In the genomic region with DNA sequence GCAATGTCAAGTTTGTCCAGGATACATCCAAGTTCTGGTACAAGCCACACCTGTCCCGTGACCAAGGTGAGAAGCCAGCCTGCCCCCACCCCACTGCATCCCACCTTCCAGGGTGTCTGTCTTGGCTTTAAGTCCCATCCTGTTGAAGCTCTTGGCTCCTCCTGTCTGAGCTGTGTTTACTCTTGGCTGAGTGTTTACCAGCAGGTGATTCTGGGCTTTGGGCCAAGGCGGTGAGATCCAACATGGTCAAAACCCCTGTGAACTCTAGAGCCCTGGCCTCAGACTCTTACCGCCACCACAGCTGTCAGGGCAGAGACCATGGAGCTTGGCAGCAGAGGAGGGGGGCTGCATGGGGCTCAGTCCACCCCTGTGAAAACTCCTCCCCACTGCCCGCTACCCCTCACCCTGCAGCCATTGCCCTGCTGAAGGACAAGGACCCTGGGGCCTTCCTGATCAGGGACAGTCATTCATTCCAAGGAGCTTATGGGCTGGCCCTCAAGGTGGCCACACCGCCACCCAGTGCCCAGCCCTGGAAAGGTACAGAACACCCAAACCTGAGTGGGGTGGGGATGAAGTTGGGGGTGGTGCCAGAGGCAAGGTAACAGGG, we compare ENCODE assay signal across 1 cellular context.
TF ChIP-seq lines count a peak whose summit lies in the region.

No MANE protein-coding gene starts in this region.

TF ChIP-seq in HEK293, 187 proteins besides CTCF, POLR2A, EP300 and RAD21 (continued from another document):
- TF ChIP-seq KLF9 (tag by site-specific recombination; IDR thresholded peaks at IDR 0.05; ENCODE audit: low read depth) (no peak), ZNF626 (tag by site-specific recombination; IDR thresholded peaks at IDR 0.05) (no peak), ZFP41 (tag by site-specific recombination; IDR thresholded peaks at IDR 0.05; ENCODE audit: borderline replicate concordance) (no peak), ZNF169 (tag by site-specific recombination; IDR thresholded peaks at IDR 0.05) (no peak), ZNF664 (tag by site-specific recombination; IDR thresholded peaks at IDR 0.05) (no peak), YY2 (tag by site-specific recombination; IDR thresholded peaks at IDR 0.05) (no peak), SALL2 (tag by site-specific recombination; IDR thresholded peaks at IDR 0.05; ENCODE audit: borderline replicate concordance) (no peak), ZIC2 (tag by site-specific recombination; IDR thresholded peaks at IDR 0.05) (peak; percentile 87), ZNF473 (tag by site-specific recombination; IDR thresholded peaks at IDR 0.05) (no peak), ZNF623 (tag by site-specific recombination; IDR thresholded peaks at IDR 0.05) (no peak), ZNF121 (tag by site-specific recombination; IDR thresholded peaks at IDR 0.05) (no peak), ZNF48 (tag by site-specific recombination; IDR thresholded peaks at IDR 0.05) (no peak), BCL6B (tag by site-specific recombination; IDR thresholded peaks at IDR 0.05) (no peak), ZBTB17 (tag by site-specific recombination; IDR thresholded peaks at IDR 0.05) (peak; percentile 28), SCRT2 (tag by site-specific recombination; IDR thresholded peaks at IDR 0.05) (peak; percentile 79), OSR2 (tag by site-specific recombination; IDR thresholded peaks at IDR 0.05) (no peak), GFI1B (tag by site-specific recombination; IDR thresholded peaks at IDR 0.05) (no peak), ZNF23 (tag by site-specific recombination; IDR thresholded peaks at IDR 0.05; ENCODE audit: borderline replicate concordance) (no peak), ZNF488 (tag by site-specific recombination; IDR thresholded peaks at IDR 0.05) (no peak), ZNF239 (tag by site-specific recombination; IDR thresholded peaks at IDR 0.05) (no peak), ZNF76 (tag by site-specific recombination; IDR thresholded peaks at IDR 0.05; ENCODE audit: borderline replicate concordance, low read depth) (no peak), TCF7L2 (IDR thresholded peaks at IDR 0.05; ENCODE audit: borderline replicate concordance, low read depth, low read length) (no peak), ZNF350 (tag by site-specific recombination; IDR thresholded peaks at IDR 0.05) (no peak), INSM2 (tag by site-specific recombination; IDR thresholded peaks at IDR 0.05) (no peak), ZNF548 (tag by site-specific recombination; IDR thresholded peaks at IDR 0.05) (no peak), ZNF280D (tag by site-specific recombination; IDR thresholded peaks at IDR 0.05) (no peak), GLIS2 (tag by site-specific recombination; IDR thresholded peaks at IDR 0.05) (peak; percentile 15; the same call in 1 of the 2 replicates)
- TF ChIP-seq, protein P1, sequence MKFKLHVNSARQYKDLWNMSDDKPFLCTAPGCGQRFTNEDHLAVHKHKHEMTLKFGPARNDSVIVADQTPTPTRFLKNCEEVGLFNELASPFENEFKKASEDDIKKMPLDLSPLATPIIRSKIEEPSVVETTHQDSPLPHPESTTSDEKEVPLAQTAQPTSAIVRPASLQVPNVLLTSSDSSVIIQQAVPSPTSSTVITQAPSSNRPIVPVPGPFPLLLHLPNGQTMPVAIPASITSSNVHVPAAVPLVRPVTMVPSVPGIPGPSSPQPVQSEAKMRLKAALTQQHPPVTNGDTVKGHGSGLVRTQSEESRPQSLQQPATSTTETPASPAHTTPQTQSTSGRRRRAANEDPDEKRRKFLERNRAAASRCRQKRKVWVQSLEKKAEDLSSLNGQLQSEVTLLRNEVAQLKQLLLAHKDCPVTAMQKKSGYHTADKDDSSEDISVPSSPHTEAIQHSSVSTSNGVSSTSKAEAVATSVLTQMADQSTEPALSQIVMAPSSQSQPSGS (tag by site-specific recombination; IDR thresholded peaks at IDR 0.05; ENCODE audit: low read depth) = no peak
- TF ChIP-seq, protein P2, sequence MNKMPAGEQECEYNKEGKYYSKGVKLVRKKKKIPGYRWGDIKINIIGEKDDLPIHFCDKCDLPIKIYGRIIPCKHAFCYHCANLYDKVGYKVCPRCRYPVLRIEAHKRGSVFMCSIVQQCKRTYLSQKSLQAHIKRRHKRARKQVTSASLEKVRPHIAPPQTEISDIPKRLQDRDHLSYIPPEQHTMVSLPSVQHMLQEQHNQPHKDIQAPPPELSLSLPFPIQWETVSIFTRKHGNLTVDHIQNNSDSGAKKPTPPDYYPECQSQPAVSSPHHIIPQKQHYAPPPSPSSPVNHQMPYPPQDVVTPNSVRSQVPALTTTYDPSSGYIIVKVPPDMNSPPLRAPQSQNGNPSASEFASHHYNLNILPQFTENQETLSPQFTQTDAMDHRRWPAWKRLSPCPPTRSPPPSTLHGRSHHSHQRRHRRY (tag by site-specific recombination; IDR thresholded peaks at IDR 0.05) = no peak
- TF ChIP-seq, protein P3, sequence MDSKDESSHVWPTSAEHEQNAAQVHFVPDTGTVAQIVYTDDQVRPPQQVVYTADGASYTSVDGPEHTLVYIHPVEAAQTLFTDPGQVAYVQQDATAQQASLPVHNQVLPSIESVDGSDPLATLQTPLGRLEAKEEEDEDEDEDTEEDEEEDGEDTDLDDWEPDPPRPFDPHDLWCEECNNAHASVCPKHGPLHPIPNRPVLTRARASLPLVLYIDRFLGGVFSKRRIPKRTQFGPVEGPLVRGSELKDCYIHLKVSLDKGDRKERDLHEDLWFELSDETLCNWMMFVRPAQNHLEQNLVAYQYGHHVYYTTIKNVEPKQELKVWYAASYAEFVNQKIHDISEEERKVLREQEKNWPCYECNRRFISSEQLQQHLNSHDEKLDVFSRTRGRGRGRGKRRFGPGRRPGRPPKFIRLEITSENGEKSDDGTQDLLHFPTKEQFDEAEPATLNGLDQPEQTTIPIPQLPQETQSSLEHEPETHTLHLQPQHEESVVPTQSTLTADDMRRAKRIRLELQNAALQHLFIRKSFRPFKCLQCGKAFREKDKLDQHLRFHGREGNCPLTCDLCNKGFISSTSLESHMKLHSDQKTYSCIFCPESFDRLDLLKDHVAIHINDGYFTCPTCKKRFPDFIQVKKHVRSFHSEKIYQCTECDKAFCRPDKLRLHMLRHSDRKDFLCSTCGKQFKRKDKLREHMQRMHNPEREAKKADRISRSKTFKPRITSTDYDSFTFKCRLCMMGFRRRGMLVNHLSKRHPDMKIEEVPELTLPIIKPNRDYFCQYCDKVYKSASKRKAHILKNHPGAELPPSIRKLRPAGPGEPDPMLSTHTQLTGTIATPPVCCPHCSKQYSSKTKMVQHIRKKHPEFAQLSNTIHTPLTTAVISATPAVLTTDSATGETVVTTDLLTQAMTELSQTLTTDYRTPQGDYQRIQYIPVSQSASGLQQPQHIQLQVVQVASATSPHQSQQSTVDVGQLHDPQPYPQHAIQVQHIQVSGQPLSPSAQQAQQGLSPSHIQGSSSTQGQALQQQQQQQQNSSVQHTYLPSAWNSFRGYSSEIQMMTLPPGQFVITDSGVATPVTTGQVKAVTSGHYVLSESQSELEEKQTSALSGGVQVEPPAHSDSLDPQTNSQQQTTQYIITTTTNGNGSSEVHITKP (tag by site-specific recombination; IDR thresholded peaks at IDR 0.05) = peak; percentile 29
- TF ChIP-seq, protein P4, sequence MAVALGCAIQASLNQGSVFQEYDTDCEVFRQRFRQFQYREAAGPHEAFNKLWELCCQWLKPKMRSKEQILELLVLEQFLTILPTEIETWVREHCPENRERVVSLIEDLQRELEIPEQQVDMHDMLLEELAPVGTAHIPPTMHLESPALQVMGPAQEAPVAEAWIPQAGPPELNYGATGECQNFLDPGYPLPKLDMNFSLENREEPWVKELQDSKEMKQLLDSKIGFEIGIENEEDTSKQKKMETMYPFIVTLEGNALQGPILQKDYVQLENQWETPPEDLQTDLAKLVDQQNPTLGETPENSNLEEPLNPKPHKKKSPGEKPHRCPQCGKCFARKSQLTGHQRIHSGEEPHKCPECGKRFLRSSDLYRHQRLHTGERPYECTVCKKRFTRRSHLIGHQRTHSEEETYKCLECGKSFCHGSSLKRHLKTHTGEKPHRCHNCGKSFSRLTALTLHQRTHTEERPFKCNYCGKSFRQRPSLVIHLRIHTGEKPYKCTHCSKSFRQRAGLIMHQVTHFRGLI (tag by site-specific recombination; IDR thresholded peaks at IDR 0.05) = no peak
- TF ChIP-seq, protein P5, sequence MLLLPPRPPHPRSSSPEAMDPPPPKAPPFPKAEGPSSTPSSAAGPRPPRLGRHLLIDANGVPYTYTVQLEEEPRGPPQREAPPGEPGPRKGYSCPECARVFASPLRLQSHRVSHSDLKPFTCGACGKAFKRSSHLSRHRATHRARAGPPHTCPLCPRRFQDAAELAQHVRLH (tag by site-specific recombination; IDR thresholded peaks at IDR 0.05) = no peak
